Comparison of ENCODE assay signal across 23 cellular contexts in the genomic region with DNA sequence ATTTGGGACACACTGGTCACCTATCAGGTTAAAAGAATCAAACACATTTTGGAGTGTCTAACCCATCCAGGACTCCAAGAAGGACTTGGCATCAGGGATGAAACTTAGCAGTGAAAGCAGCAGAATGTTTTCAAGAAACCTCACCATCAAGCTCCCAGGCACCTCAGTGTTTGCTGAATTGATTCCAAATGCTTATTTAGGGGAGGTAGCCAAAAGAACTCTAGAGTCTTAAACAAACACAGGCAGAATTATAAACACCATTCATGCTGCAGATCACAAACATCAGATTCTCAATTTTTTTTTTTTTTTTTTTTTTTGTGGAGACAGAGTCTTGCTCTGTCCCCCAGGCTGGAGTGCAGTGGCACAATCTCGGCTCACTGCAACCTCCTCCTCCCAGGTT.
"Had no signal": no experiment of that assay in that cellular context is flagged by ENCODE, and none has a peak within 500 bp of the region (broad histone marks: within the 10 kb centered on the region; RNA-seq: fewer than 3 reads in every experiment).

No MANE protein-coding gene starts in this region.

- DNase-seq: activated CD4-positive, alpha-beta T cell treated with anti-CD3 and anti-CD28 coated beads for 48 hours; activated CD4-positive, alpha-beta T cell treated with anti-CD3 and anti-CD28 coated beads, Interleukin-2, amount 50 U/mL, for 48 hours; activated CD8-positive, alpha-beta memory T cell treated with anti-CD3 and anti-CD28 coated beads for 24 hours; activated effector memory CD4-positive, alpha-beta T cell treated with Interleukin-2 at 50 U/mL for 16 hours; activated naive CD4-positive, alpha-beta T cell treated with anti-CD3 and anti-CD28 coated beads, Interleukin-2, amount 10 ng/mL, durations not matched to agents 7 days and 5 days; amniotic stem cell; brain microvascular endothelial cell; foreskin keratinocyte; heart right ventricle; left ventricle myocardium superior; mammary epithelial cell; naive B cell; nephron progenitor cell; pancreas; psoas muscle; stimulated activated CD4-positive, alpha-beta T cell treated with anti-CD3 and anti-CD28 coated beads, Interleukin-15, amount 100 ng/mL, for 24 hours; stimulated activated CD4-positive, alpha-beta T cell treated with anti-CD3 and anti-CD28 coated beads, Interleukin-2, amount 100 ng/mL, for 24 hours; stimulated activated naive B cell treated with anti-CD40 and anti-IgM and Interleukin-4, amounts not matched to agents 10 μg/mL and 1 μg/mL and 100 μg/mL, for 72 hours; SW 1271; T-helper 9 cell; WERI-Rb-1 had no signal

- H3K9me3 ChIP-seq: heart right ventricle, pancreas, psoas muscle, suprapubic skin, tibial nerve had no signal

- H3K4me1 ChIP-seq: foreskin keratinocyte, heart right ventricle, pancreas, psoas muscle, suprapubic skin, tibial nerve had no signal

- H3K36me3 ChIP-seq: brain microvascular endothelial cell, heart right ventricle, pancreas, suprapubic skin, tibial nerve, WERI-Rb-1 had no signal

- H3K27ac ChIP-seq: brain microvascular endothelial cell, foreskin keratinocyte, heart right ventricle, pancreas, psoas muscle, suprapubic skin, tibial nerve had no signal

- H3K27me3 ChIP-seq: brain microvascular endothelial cell, foreskin keratinocyte, heart right ventricle, pancreas, suprapubic skin, tibial nerve had no signal

- H3K4me3 ChIP-seq: heart right ventricle, pancreas, psoas muscle, suprapubic skin, tibial nerve had no signal
